ENCODE assay signal across 24 cellular contexts in the genomic region with DNA sequence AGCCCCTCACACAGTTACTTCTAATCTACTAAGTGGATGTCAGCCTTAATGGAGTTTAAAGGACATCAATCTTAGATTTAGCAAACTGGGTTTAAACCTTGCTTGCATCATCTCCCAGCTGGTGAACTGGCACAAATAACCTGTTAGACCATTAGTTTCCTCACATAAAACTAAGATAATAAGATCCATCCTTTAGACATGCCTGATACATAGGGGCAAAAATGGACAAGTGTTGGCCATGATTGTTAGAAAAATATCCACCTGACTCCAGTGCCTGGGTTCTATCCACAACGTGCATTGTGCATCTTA.
DNase-seq lines count a peak whose midpoint lies in the region; ATAC-seq, FAIRE-seq and TF ChIP-seq lines count a peak whose summit lies in the region.
"Had no signal": no experiment of that assay in that cellular context is flagged by ENCODE, and none has a peak within 500 bp of the region (broad histone marks: within the 10 kb centered on the region; RNA-seq: fewer than 3 reads in every experiment).

No MANE protein-coding gene starts in this region.

- H3K14ac ChIP-seq in IMR-90 (replicated peaks; ENCODE audit: low read depth, low read length), result peak overlapping the region; percentile 77

- H3K4me1 Mint-ChIP-seq in astrocyte (ENCODE audit: low read depth, unreplicated experiment), result peaks cover 9% of the 10 kb centered on the region
- H3K4me1 Mint-ChIP-seq in activated CD4-positive, alpha-beta memory T cell treated with anti-CD3 and anti-CD28 coated beads for 36 hours (ENCODE audit: low read depth), result no peaks in the 10 kb centered on the region
- H3K4me1 Mint-ChIP-seq: CD4-positive, alpha-beta memory T cell had no signal

- H4K91ac ChIP-seq in IMR-90 (ENCODE audit: insufficient read depth, low read depth, low read length), result peak overlapping the region; percentile 88

- H3K4me3 ChIP-seq in GM23248 (peak overlapping the region; percentile 10; the same call in 1 of the 2 replicates), IMR-90 (ENCODE audit: insufficient read depth, low read depth, low read length) (no peak overlapping the region), astrocyte (ENCODE audit: insufficient read depth, low read depth, low read length) (no peak overlapping the region), skeletal muscle satellite cell (ENCODE audit: low read length) (no peak overlapping the region)
- H3K4me3 ChIP-seq: BLaER1, HAP-1 had no signal

- peaks cover 10% of the 10 kb centered on the region for H3K9me1 ChIP-seq in IMR-90 (ENCODE audit: insufficient read depth, low read length)

- no peaks in the 10 kb centered on the region for H3K36me3 Mint-ChIP-seq in astrocyte (ENCODE audit: low read depth, unreplicated experiment)
- H3K36me3 Mint-ChIP-seq in activated CD4-positive, alpha-beta memory T cell treated with anti-CD3 and anti-CD28 coated beads for 36 hours, result no peaks in the 10 kb centered on the region
- H3K36me3 Mint-ChIP-seq: CD14-positive monocyte; CD4-positive, alpha-beta memory T cell had no signal

- peak overlapping the region; percentile 82 for H2AK9ac ChIP-seq in IMR-90 (replicated peaks; ENCODE audit: low read depth, low read length, poor library complexity)

- peak overlapping the region; percentile 59; the same call in 1 of the 2 replicates for H3K23ac ChIP-seq in IMR-90 (ENCODE audit: low read depth, low read length)

- no peaks in the 10 kb centered on the region for H4K20me1 ChIP-seq in GM23248 (ENCODE audit: insufficient read depth)
- no peaks in the 10 kb centered on the region for H4K20me1 ChIP-seq in IMR-90 (ENCODE audit: insufficient read depth, low read length)
- H4K20me1 ChIP-seq in astrocyte (ENCODE audit: insufficient read depth, low read length), result no peaks in the 10 kb centered on the region
- H4K20me1 ChIP-seq: BLaER1 had no signal

- TF ChIP-seq RAD21 in IMR-90 (IDR thresholded peaks at IDR 0.05; ENCODE audit: low read length), result no peak

- no peak overlapping the region for H3K4me3 Mint-ChIP-seq in astrocyte (ENCODE audit: unreplicated experiment)
- H3K4me3 Mint-ChIP-seq in activated CD4-positive, alpha-beta memory T cell treated with anti-CD3 and anti-CD28 coated beads for 36 hours, result no peak overlapping the region
- H3K4me3 Mint-ChIP-seq: CD14-positive monocyte; CD4-positive, alpha-beta memory T cell; IgD-negative memory B cell had no signal

- no TSS peak for BruUV-seq in IMR-90 (replicated peaks; lab: Mats Ljungman, UMichigan)

- CTCF ChIA-PET in IMR-90 (lab: Yijun Ruan, JAX) (no interaction called here), HEK293T (lab: Yijun Ruan, JAX) (no interaction called here)
- CTCF ChIA-PET in activated CD4-positive, alpha-beta memory T cell treated with anti-CD3 and anti-CD28 coated beads for 36 hours (lab: Charles Lee), result no interaction called here

- H2BK120ac ChIP-seq in IMR-90 (ENCODE audit: low read depth, low read length), result peak overlapping the region; percentile 94

- H3K27me3 Mint-ChIP-seq in astrocyte (ENCODE audit: low read depth, unreplicated experiment), result no peaks in the 10 kb centered on the region
- H3K27me3 Mint-ChIP-seq in activated CD4-positive, alpha-beta memory T cell treated with anti-CD3 and anti-CD28 coated beads for 36 hours, result peaks cover 3% of the 10 kb centered on the region

- H3K9me3 Mint-ChIP-seq in astrocyte (ENCODE audit: unreplicated experiment), result peaks cover 1% of the 10 kb centered on the region
- H3K9me3 Mint-ChIP-seq in activated CD4-positive, alpha-beta memory T cell treated with anti-CD3 and anti-CD28 coated beads for 36 hours, result no peaks in the 10 kb centered on the region

- no peaks in the 10 kb centered on the region for H3K79me2 ChIP-seq in GM23248 (ENCODE audit: insufficient read depth)
- no peaks in the 10 kb centered on the region for H3K79me2 ChIP-seq in astrocyte (ENCODE audit: insufficient read depth, low read length)

- H3F3A ChIP-seq in GM23248 (ENCODE audit: insufficient read depth), result peaks cover 16% of the 10 kb centered on the region

- peak overlapping the region; percentile 88 for H3K4ac ChIP-seq in IMR-90 (ENCODE audit: low read depth, low read length)

- no peaks in the 10 kb centered on the region for H3K27me3 ChIP-seq in GM23248 (replicated peaks; ENCODE audit: insufficient read depth)
- H3K27me3 ChIP-seq in IMR-90 (ENCODE audit: control insufficient read depth, insufficient read depth, low read length), result no peaks in the 10 kb centered on the region
- H3K27me3 ChIP-seq in astrocyte (ENCODE audit: insufficient read depth, low read length), result no peaks in the 10 kb centered on the region
- H3K27me3 ChIP-seq in skeletal muscle satellite cell (ENCODE audit: control insufficient read depth, insufficient read depth, low read length), result no peaks in the 10 kb centered on the region
- H3K27me3 ChIP-seq: BLaER1 had no signal

- H2AFZ ChIP-seq in GM23248, result no peak overlapping the region
- no peak overlapping the region for H2AFZ ChIP-seq in IMR-90 (replicated peaks; ENCODE audit: low read length, poor library complexity)
- H2AFZ ChIP-seq in astrocyte (ENCODE audit: low read depth, low read length), result no peak overlapping the region

- H3K56ac ChIP-seq in IMR-90 (ENCODE audit: extremely low read depth, insufficient read depth, low read length), result peak overlapping the region; percentile 40; the same call in 1 of the 2 replicates

- peak overlapping the region; percentile 88 for H2BK15ac ChIP-seq in IMR-90 (ENCODE audit: low read depth, low read length)

- H4K8ac ChIP-seq in IMR-90 (ENCODE audit: low read depth in 2 of 2, low read length in 2 of 2), result peak overlapping the region; percentile 22 to 69; a peak in 3 of 4 replicates

- H3K36me3 ChIP-seq in GM23248 (ENCODE audit: low read depth) (no peaks in the 10 kb centered on the region), IMR-90 (ENCODE audit: control insufficient read depth, insufficient read depth, low read length) (no peaks in the 10 kb centered on the region), astrocyte (ENCODE audit: insufficient read depth, low read length) (no peaks in the 10 kb centered on the region), skeletal muscle satellite cell (ENCODE audit: insufficient read depth, low read length) (no peaks in the 10 kb centered on the region)
- H3K36me3 ChIP-seq: BLaER1, HAP-1 had no signal

- H2BK20ac ChIP-seq in IMR-90 (ENCODE audit: low read depth, low read length), result peak overlapping the region; percentile 97

- peak overlapping the region; percentile 72 for H3K18ac ChIP-seq in IMR-90 (ENCODE audit: low read depth, low read length)

- dilution Hi-C loops in IMR-90 (cut with HindIII; ENCODE audit: low sequenced_read_pairs, unreplicated experiment), result no loop called here

- no peaks in the 10 kb centered on the region for H3K9me3 ChIP-seq in GM23248 (ENCODE audit: low read depth)
- no peaks in the 10 kb centered on the region for H3K9me3 ChIP-seq in IMR-90 (ENCODE audit: control insufficient read depth, insufficient read depth, low read length)
- H3K9me3 ChIP-seq in astrocyte (ENCODE audit: insufficient read depth, low read depth, low read length), result no peaks in the 10 kb centered on the region
- no peaks in the 10 kb centered on the region for H3K9me3 ChIP-seq in skeletal muscle satellite cell (replicated peaks; ENCODE audit: low read length)
- H3K9me3 ChIP-seq: BLaER1, HAP-1 had no signal

- no peak for TF ChIP-seq POLR2A in IMR-90 (IDR thresholded peaks at IDR 0.05; ENCODE audit: low read depth, low read length)

- FAIRE-seq in astrocyte (lab: Jason Lieb, UNC), result peak; percentile 5
- FAIRE-seq: A204.1, GM12892, GM18507, H1, HTR-8/SVneo had no signal

- intact Hi-C loops in IMR-90 (cut with micrococcal nuclease) (no loop called here), posterior vena cava (cut with DNase I) (no loop called here), cardiac septum (cut with DNase I) (no loop called here)
- intact Hi-C loops in activated CD4-positive, alpha-beta memory T cell treated with anti-CD3 and anti-CD28 coated beads for 36 hours (cut with micrococcal nuclease), result no loop called here

- TF ChIP-seq CTCF in IMR-90 (conservative IDR thresholded peaks at IDR 0.05; ENCODE audit: low read depth, low read length), result no peak
- no peak for TF ChIP-seq CTCF in astrocyte (IDR thresholded peaks at IDR 0.05; ENCODE audit: insufficient read depth, low read depth, low read length)

- no peak for ATAC-seq in IMR-90 (ENCODE audit: low read depth)

- no peak for DNase-seq in GM23248
- no peak for DNase-seq in IMR-90
- DNase-seq in astrocyte (ENCODE audit: low read depth), result no peak
- no peak for DNase-seq in HEK293T (ENCODE audit: extremely low spot score)
- no peak for DNase-seq in activated CD4-positive, alpha-beta memory T cell treated with anti-CD3 and anti-CD28 coated beads for 36 hours
- DNase-seq in posterior vena cava (ENCODE audit: low spot score), result no peak
- no peak for DNase-seq in cardiac septum (ENCODE audit: low spot score)
- DNase-seq: ACHN; AML-193; CD4-positive, alpha-beta memory T cell; DMS153; DMS79; GDM1; KG1 had no signal

- H3K4me1 ChIP-seq in GM23248 (ENCODE audit: insufficient read depth), result peaks cover 30% of the 10 kb centered on the region
- H3K4me1 ChIP-seq in IMR-90 (ENCODE audit: control insufficient read depth, insufficient read depth, low read length), result peaks cover 13% of the 10 kb centered on the region
- no peaks in the 10 kb centered on the region for H3K4me1 ChIP-seq in astrocyte (ENCODE audit: insufficient read depth, low read length)
- H3K4me1 ChIP-seq in skeletal muscle satellite cell (ENCODE audit: control insufficient read depth, insufficient read depth, low read length), result peaks cover 18% of the 10 kb centered on the region
- H3K4me1 ChIP-seq: BLaER1, HAP-1 had no signal

- H2BK5ac ChIP-seq in IMR-90 (ENCODE audit: low read depth, low read length, poor library complexity, severe bottlenecking), result peak overlapping the region; percentile 87

- POLR2A ChIA-PET in IMR-90 (lab: Charles Lee; ENCODE audit: unreplicated experiment) (no interaction called here), HEK293T (lab: Yijun Ruan, JAX) (no interaction called here)
- POLR2A ChIA-PET in activated CD4-positive, alpha-beta memory T cell treated with anti-CD3 and anti-CD28 coated beads for 36 hours (lab: Charles Lee), result no interaction called here

- H3K4me2 ChIP-seq in GM23248 (ENCODE audit: unreplicated experiment) (peak overlapping the region; percentile 68), IMR-90 (ENCODE audit: low read depth, low read length) (no peak overlapping the region), astrocyte (ENCODE audit: low read length) (no peak overlapping the region), skeletal muscle satellite cell (ENCODE audit: low read length) (no peak overlapping the region)
- H3K4me2 ChIP-seq: BLaER1 had no signal

- H3K9ac ChIP-seq in GM23248, result no peak overlapping the region
- no peak overlapping the region for H3K9ac ChIP-seq in IMR-90 (ENCODE audit: low read depth, low read length)
- no peak overlapping the region for H3K9ac ChIP-seq in astrocyte (ENCODE audit: low read length)
- peak overlapping the region; percentile 8 for H3K9ac ChIP-seq in skeletal muscle satellite cell (ENCODE audit: low read depth, low read length)
- H3K9ac ChIP-seq: BLaER1 had no signal

- in situ Hi-C loops in GM23248 (cut with MboI) (no loop called here), IMR-90 (cut with MboI; ENCODE audit: low sequenced_read_pairs) (no loop called here)

- WGBS in GM23248 (ENCODE audit: low coverage in 1 of 2, low lambda C conversion rate in 2 of 2, missing lambda C conversion rate in 2 of 2), 2 experiments, result 2 to 3% methylated on average over 1 of the region's 1 CpG
- no CpG with 5 or more reads among the region's 1 CpG for WGBS in IMR-90 (ENCODE audit: extremely low coverage in 2 of 2, insufficient read length in 1 of 2), 2 experiments

- no peak overlapping the region for H3K27ac Mint-ChIP-seq in astrocyte (ENCODE audit: unreplicated experiment)
- no peak overlapping the region for H3K27ac Mint-ChIP-seq in activated CD4-positive, alpha-beta memory T cell treated with anti-CD3 and anti-CD28 coated beads for 36 hours
- H3K27ac Mint-ChIP-seq: CD14-positive monocyte; CD4-positive, alpha-beta memory T cell; IgD-negative memory B cell had no signal

- H4K5ac ChIP-seq in IMR-90 (ENCODE audit: low read depth, low read length), result peak overlapping the region; percentile 53; the same call in 1 of the 2 replicates

- peak overlapping the region; percentile 83 for H2AK5ac ChIP-seq in IMR-90 (ENCODE audit: low read depth, low read length)

- no peaks in the 10 kb centered on the region for H3K9me2 ChIP-seq in GM23248 (ENCODE audit: insufficient read depth)

- H3K79me1 ChIP-seq in IMR-90 (ENCODE audit: low read depth in 1 of 2, low read length in 2 of 2), result no peaks in the 10 kb centered on the region

- peak overlapping the region; percentile 25; the same call in 1 of the 2 replicates for H3K27ac ChIP-seq in GM23248
- peak overlapping the region; percentile 60; the same call in 1 of the 2 replicates for H3K27ac ChIP-seq in IMR-90 (ENCODE audit: insufficient read depth, low read length)
- no peak overlapping the region for H3K27ac ChIP-seq in astrocyte (ENCODE audit: low read depth, low read length)
- H3K27ac ChIP-seq: BLaER1 had no signal
